ENCODE assay signal across 17 cellular contexts in genomic region chr13:35378939-35379338, GRCh38.
DNase-seq lines count a peak whose midpoint lies in the region; ATAC-seq, FAIRE-seq and TF ChIP-seq lines count a peak whose summit lies in the region.
"Had no signal": no experiment of that assay in that cellular context is flagged by ENCODE, and none has a peak within 500 bp of the region (broad histone marks: within the 10 kb centered on the region; RNA-seq: fewer than 3 reads in every experiment).

No MANE protein-coding gene starts in this region.

- no peaks in the 10 kb centered on the region for H3K79me2 ChIP-seq in endothelial cell of umbilical vein (ENCODE audit: control insufficient read depth, insufficient read depth, low read length)

- dilution Hi-C loops in endothelial cell of umbilical vein (cut with MboI; ENCODE audit: extremely low pct_ligation_motif_present, low sequenced_read_pairs): no loop called here

- H2AFZ ChIP-seq in endothelial cell of umbilical vein (ENCODE audit: low read depth, low read length): no peak overlapping the region

- H3K4me3 ChIP-seq in heart left ventricle: no peak overlapping the region
- H3K4me3 ChIP-seq in endothelial cell of umbilical vein (replicated peaks in 1 of 3; ENCODE audit: insufficient read depth in 1 of 3, low read depth in 1 of 3, low read length in 3 of 3): no peak overlapping the region
- H3K4me3 ChIP-seq in Peyer's patch: no peak overlapping the region

- TF ChIP-seq CTCF in heart left ventricle (IDR thresholded peaks at IDR 0.05) (no peak), endothelial cell of umbilical vein (IDR thresholded peaks at IDR 0.05; ENCODE audit: extremely low read depth in 1 of 2, insufficient read depth in 1 of 2, low read depth in 1 of 2, low read length in 2 of 2) (no peak), Peyer's patch (IDR thresholded peaks at IDR 0.05) (no peak)

- TF ChIP-seq POLR2A in heart left ventricle (IDR thresholded peaks at IDR 0.05): no peak
- TF ChIP-seq POLR2A in endothelial cell of umbilical vein (IDR thresholded peaks at IDR 0.05; ENCODE audit: low read depth, low read length): no peak
- TF ChIP-seq POLR2A in Peyer's patch (IDR thresholded peaks at IDR 0.05): no peak

- H3K9me3 ChIP-seq in heart left ventricle (no peaks in the 10 kb centered on the region), endothelial cell of umbilical vein (replicated peaks; ENCODE audit: control insufficient read depth, insufficient read depth, low read length) (no peaks in the 10 kb centered on the region), Peyer's patch (no peaks in the 10 kb centered on the region)

- no peak overlapping the region for H3K4me2 ChIP-seq in endothelial cell of umbilical vein (ENCODE audit: insufficient read depth, low read length)

- POLR2A ChIA-PET in endothelial cell of umbilical vein (lab: Charles Lee): no interaction called here

- no peaks in the 10 kb centered on the region for H3K9me1 ChIP-seq in endothelial cell of umbilical vein (replicated peaks; ENCODE audit: control insufficient read depth, extremely low read depth, insufficient read depth, low read length)

- no peaks in the 10 kb centered on the region for H3K27me3 ChIP-seq in heart left ventricle
- H3K27me3 ChIP-seq in endothelial cell of umbilical vein (ENCODE audit: control insufficient read depth in 2 of 2, insufficient read depth in 2 of 2, low read length in 2 of 2): no peaks in the 10 kb centered on the region
- H3K27me3 ChIP-seq in Peyer's patch: no peaks in the 10 kb centered on the region

- no peak overlapping the region for H3K27ac ChIP-seq in heart left ventricle
- H3K27ac ChIP-seq in endothelial cell of umbilical vein (ENCODE audit: insufficient read depth, low read depth, low read length): no peak overlapping the region
- no peak overlapping the region for H3K27ac ChIP-seq in Peyer's patch

- H3K36me3 ChIP-seq in heart left ventricle (no peaks in the 10 kb centered on the region), endothelial cell of umbilical vein (ENCODE audit: control insufficient read depth in 2 of 2, extremely low read depth in 1 of 2, insufficient read depth in 2 of 2, low read length in 2 of 2) (no peaks in the 10 kb centered on the region), Peyer's patch (no peaks in the 10 kb centered on the region)

- FAIRE-seq in endothelial cell of umbilical vein (lab: Jason Lieb, UNC): no peak
- FAIRE-seq: H54 had no signal

- H3K4me1 ChIP-seq in heart left ventricle (peaks cover 0 to 7% (median 0%) of the 10 kb centered on the region in 12 donors), endothelial cell of umbilical vein (ENCODE audit: control insufficient read depth, extremely low read depth, insufficient read depth, low read length) (peaks cover 4% of the 10 kb centered on the region), Peyer's patch (no peaks in the 10 kb centered on the region)

- H3K9ac ChIP-seq in endothelial cell of umbilical vein (replicated peaks; ENCODE audit: extremely low read depth, insufficient read depth, low read length): no peak overlapping the region

- CTCF ChIA-PET in endothelial cell of umbilical vein (lab: Charles Lee): no interaction called here

- intact Hi-C loops in Right ventricle myocardium superior (cut with DNase I) (no loop called here), heart left ventricle (cut with DNase I) (no loop called here), endothelial cell of umbilical vein (cut with micrococcal nuclease) (no loop called here)

- ATAC-seq in Right ventricle myocardium superior (ENCODE audit: poor library complexity): peak; percentile 31
- no peak for ATAC-seq in heart left ventricle

- no TSS peak for BruUV-seq in endothelial cell of umbilical vein (replicated peaks; lab: Mats Ljungman, UMichigan)

- DNase-seq in Right ventricle myocardium superior (no peak), heart left ventricle (no peak), amniotic epithelial cell (ENCODE audit: low read depth) (peak; percentile 1), endothelial cell of umbilical vein (ENCODE audit: low read depth, low spot score) (peak; percentile 38), renal cortical epithelial cell (ENCODE audit: low read depth) (peak; percentile 13), RKO (ENCODE audit: low spot score) (no peak), NCI-H345 (lab: John Stamatoyannopoulos, UW) (no peak), Peyer's patch (no peak)
- DNase-seq: 8988T; CD4-positive, alpha-beta memory T cell; DMS79 treated with DMSO at 0.1 percent for 48 hours; NCI-H1417 treated with DMSO at 0.1 percent for 48 hours; NCI-H1930; NCI-H510A treated with DMSO at 0.1 percent for 48 hours; NCI-H82; SIG-M5 had no signal

- no peaks in the 10 kb centered on the region for H4K20me1 ChIP-seq in endothelial cell of umbilical vein (replicated peaks; ENCODE audit: control insufficient read depth, extremely low read depth, insufficient read depth, low read length)

TF ChIP-seq in endothelial cell of umbilical vein, 7 proteins besides CTCF, POLR2A, EP300 and RAD21:
- TF ChIP-seq JUN (IDR thresholded peaks at IDR 0.05; ENCODE audit: borderline replicate concordance, insufficient read depth, insufficient read length, low read depth): no peak
- no peak for TF ChIP-seq MYC (IDR thresholded peaks at IDR 0.05; ENCODE audit: low read depth, low read length)
- TF ChIP-seq EZH2 (IDR thresholded peaks at IDR 0.05; ENCODE audit: borderline replicate concordance, low read depth, low read length, severe bottlenecking): no peak
- TF ChIP-seq FOS (IDR thresholded peaks at IDR 0.05; ENCODE audit: borderline replicate concordance, insufficient read depth, low read length): no peak
- no peak for TF ChIP-seq POLR2AphosphoS5 (IDR thresholded peaks at IDR 0.05; ENCODE audit: insufficient read depth, low read depth, low read length)
- no peak for TF ChIP-seq MAX (IDR thresholded peaks at IDR 0.05; ENCODE audit: insufficient read depth, insufficient read length)
- TF ChIP-seq GATA2 (IDR thresholded peaks at IDR 0.05; ENCODE audit: insufficient read depth, insufficient read length, low read depth, low read length): no peak

Comparison
In these comparisons a context has a peak if more than half of its experiments do, and no peak if none do; other contexts are left out.
1. DNase-seq: peak in amniotic epithelial cell (single experiment), endothelial cell of umbilical vein (single experiment) and renal cortical epithelial cell (single experiment); none in Right ventricle myocardium superior (single experiment), heart left ventricle (0 of 5), RKO (single experiment), NCI-H345 (single experiment) and Peyer's patch (0 of 3).